ENCODE assay signal across 8 cellular contexts in the genomic region with DNA sequence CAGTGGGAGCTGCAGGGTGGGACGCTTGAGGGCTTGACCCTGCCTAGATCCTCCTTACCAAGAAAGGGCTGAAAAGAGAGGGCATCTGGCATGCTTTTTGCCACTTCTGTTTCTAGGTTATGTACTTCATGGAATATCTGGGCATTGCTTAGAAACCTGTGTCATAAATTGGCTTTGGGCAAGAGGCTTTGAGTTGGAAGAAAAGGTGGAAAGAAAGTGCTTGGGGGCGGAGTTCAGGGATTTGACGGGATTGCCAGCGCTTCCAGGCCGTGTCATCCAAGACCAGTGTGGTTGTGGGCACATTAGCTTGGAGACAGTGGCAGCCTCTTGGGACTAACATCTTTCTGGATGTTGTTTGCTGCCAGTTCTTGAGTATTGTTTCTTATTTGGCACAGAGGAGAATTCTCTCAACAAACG. TPM values are rescaled to one million over a fixed set of nuclear protein-coding genes. Genes with fewer than 3 reads are reported as not detected.
DNase-seq lines count a peak whose midpoint lies in the region; ATAC-seq, FAIRE-seq and TF ChIP-seq lines count a peak whose summit lies in the region.

No MANE protein-coding gene starts in this region.

- peak overlapping the region; percentile 91 for H2AFZ ChIP-seq in astrocyte (ENCODE audit: low read depth, low read length)

- intact Hi-C loops in tibial artery (cut with DNase I; ENCODE audit: low total_unique reads) = loop anchor here (2.0 to 5.0 kb wide), 2 partner anchors 33 to 68 kb away; a partner anchor contains a TSS

- H3K27me3 Mint-ChIP-seq in astrocyte (ENCODE audit: low read depth, unreplicated experiment) = peaks cover 13% of the 10 kb centered on the region

- H3K36me3 Mint-ChIP-seq in astrocyte (ENCODE audit: low read depth, unreplicated experiment) = no peaks in the 10 kb centered on the region

- no peak for TF ChIP-seq RAD21 in liver (IDR thresholded peaks at IDR 0.05)

- peaks cover 3% of the 10 kb centered on the region for H3K27me3 ChIP-seq in BJ (ENCODE audit: control insufficient read depth, insufficient read depth, low read length)
- peaks cover 14% of the 10 kb centered on the region; the same call in 1 of the 2 replicates for H3K27me3 ChIP-seq in HUES48 (ENCODE audit: control insufficient read depth, insufficient read depth, low read length)
- peaks cover 9% of the 10 kb centered on the region for H3K27me3 ChIP-seq in astrocyte (ENCODE audit: insufficient read depth, low read length)
- H3K27me3 ChIP-seq in liver (ENCODE audit: control insufficient read depth in 4 of 4, insufficient read depth in 4 of 4, low read length in 3 of 4) = no peaks in the 10 kb centered on the region
- H3K27me3 ChIP-seq in tibial artery = no peaks in the 10 kb centered on the region

- peaks cover 14% of the 10 kb centered on the region for H3K79me2 ChIP-seq in astrocyte (ENCODE audit: insufficient read depth, low read length)

- peak overlapping the region; percentile 28 for H3K27ac Mint-ChIP-seq in astrocyte (ENCODE audit: unreplicated experiment)

- CTCF ChIA-PET in BJ (lab: Yijun Ruan, JAX) = interaction anchor here (0.7 to 1.5 kb wide), 4 partner anchors 10 to 97 kb away, joined by 3 to 7 read pairs (median 3); no protein-coding TSS in a partner anchor

- peaks cover 7% of the 10 kb centered on the region for H3K4me1 ChIP-seq in HUES48 (ENCODE audit: control insufficient read depth, insufficient read depth, low read length)
- peaks cover 8% of the 10 kb centered on the region for H3K4me1 ChIP-seq in astrocyte (ENCODE audit: insufficient read depth, low read length)
- peaks cover 0 to 14% (median 5%) of the 10 kb centered on the region in 4 donors for H3K4me1 ChIP-seq in liver (ENCODE audit: control insufficient read depth in 4 of 4, insufficient read depth in 4 of 4, low read length in 3 of 4)
- H3K4me1 ChIP-seq in tibial artery = peaks cover 0 to 14% (median 11%) of the 10 kb centered on the region in 4 donors

- H3K4me3 Mint-ChIP-seq in astrocyte (ENCODE audit: unreplicated experiment) = peak overlapping the region; percentile 87

- H3K27ac ChIP-seq in HUES48 (ENCODE audit: low read depth, low read length) (no peak overlapping the region), astrocyte (ENCODE audit: low read depth, low read length) (peak overlapping the region; percentile 59), liver (ENCODE audit: low read depth in 1 of 2, low read length in 2 of 2) (peak overlapping the region; percentile 71 to 77), tibial artery (peak overlapping the region; percentile 83 to 91)

- POLR2A ChIA-PET in BJ (lab: Charles Lee) = no interaction called here

- no peak; the same call in 1 of the 2 replicates for TF ChIP-seq CTCF in BJ (IDR thresholded peaks at IDR 0.05; ENCODE audit: insufficient read depth, low read depth, low read length)
- no peak for TF ChIP-seq CTCF in astrocyte (IDR thresholded peaks at IDR 0.05; ENCODE audit: insufficient read depth, low read depth, low read length)
- no peak for TF ChIP-seq CTCF in liver (IDR thresholded peaks at IDR 0.05; ENCODE audit: low read depth, low read length, missing input control)
- TF ChIP-seq CTCF in tibial artery (IDR thresholded peaks at IDR 0.05) = no peak

- FAIRE-seq in astrocyte (lab: Jason Lieb, UNC) = no peak

- peaks cover 1% of the 10 kb centered on the region for H3K4me1 Mint-ChIP-seq in astrocyte (ENCODE audit: low read depth, unreplicated experiment)

- no peak for ATAC-seq in HG03469 (IDR thresholded peaks at IDR 0.05; ENCODE audit: unreplicated experiment)

- no peaks in the 10 kb centered on the region for H3K9me3 Mint-ChIP-seq in astrocyte (ENCODE audit: unreplicated experiment)

- WGBS in liver = 19% methylated on average over 6 of the region's 6 CpGs

- H3K36me3 ChIP-seq in BJ (ENCODE audit: control insufficient read depth, insufficient read depth, low read length) = no peaks in the 10 kb centered on the region
- H3K36me3 ChIP-seq in HUES48 (ENCODE audit: control insufficient read depth, insufficient read depth, low read length) = no peaks in the 10 kb centered on the region
- no peaks in the 10 kb centered on the region for H3K36me3 ChIP-seq in astrocyte (ENCODE audit: insufficient read depth, low read length)
- no peaks in the 10 kb centered on the region for H3K36me3 ChIP-seq in liver (ENCODE audit: control insufficient read depth in 4 of 4, insufficient read depth in 3 of 4, low read depth in 1 of 4, low read length in 3 of 4)
- H3K36me3 ChIP-seq in tibial artery = no peaks in the 10 kb centered on the region

- peak overlapping the region; percentile 94 for H3K4me2 ChIP-seq in astrocyte (ENCODE audit: low read length)

- H3K9me3 ChIP-seq in HUES48 (ENCODE audit: control insufficient read depth, insufficient read depth, low read length) (no peaks in the 10 kb centered on the region), astrocyte (ENCODE audit: insufficient read depth, low read depth, low read length) (no peaks in the 10 kb centered on the region), liver (ENCODE audit: control insufficient read depth in 4 of 4, low read length in 3 of 4) (no peaks in the 10 kb centered on the region), tibial artery (no peaks in the 10 kb centered on the region)

- H3K4me3 ChIP-seq in BJ (ENCODE audit: low read depth, low read length) (peak overlapping the region; percentile 65), HUES48 (ENCODE audit: low read depth, low read length) (peak overlapping the region; percentile 96), astrocyte (ENCODE audit: insufficient read depth, low read depth, low read length) (peak overlapping the region; percentile 84), liver (ENCODE audit: low read depth in 1 of 3, low read length in 3 of 3) (peak overlapping the region; percentile 62 to 77 (median 72)), tibial artery (peak overlapping the region; percentile 83 to 91)

- peak overlapping the region; percentile 51 for H3K9ac ChIP-seq in HUES48 (ENCODE audit: low read depth, low read length)
- peak overlapping the region; percentile 87 for H3K9ac ChIP-seq in astrocyte (ENCODE audit: low read length)
- peak overlapping the region in 1 of 2 donors; percentile 62 for H3K9ac ChIP-seq in liver (ENCODE audit: low read depth in 1 of 2, low read length in 2 of 2)

- DNase-seq in BJ (ENCODE audit: low read depth) = no peak
- DNase-seq in astrocyte (ENCODE audit: low read depth) = peak; percentile 14
- no peak for DNase-seq in tibial artery
- no peak for DNase-seq in HuH-7.5 (ENCODE audit: low spot score)
- no peak for DNase-seq in NCI-H526 treated with DMSO at 0.1 percent for 48 hours (lab: John Stamatoyannopoulos, UW)

- no peaks in the 10 kb centered on the region for H4K20me1 ChIP-seq in astrocyte (ENCODE audit: insufficient read depth, low read length)

TF ChIP-seq in liver, 16 proteins besides CTCF, POLR2A, EP300 and RAD21 (continues in another document):
- no peak for TF ChIP-seq HNF4A (conservative IDR thresholded peaks at IDR 0.05)
- TF ChIP-seq TAF1 (conservative IDR thresholded peaks at IDR 0.05) = no peak
- no peak for TF ChIP-seq NR2F2 (IDR thresholded peaks at IDR 0.05)
- no peak for TF ChIP-seq EGR1 (IDR thresholded peaks at IDR 0.05; ENCODE audit: low read depth in 2 of 2)
- no peak for TF ChIP-seq JUND (IDR thresholded peaks at IDR 0.05)
- TF ChIP-seq, protein P1, sequence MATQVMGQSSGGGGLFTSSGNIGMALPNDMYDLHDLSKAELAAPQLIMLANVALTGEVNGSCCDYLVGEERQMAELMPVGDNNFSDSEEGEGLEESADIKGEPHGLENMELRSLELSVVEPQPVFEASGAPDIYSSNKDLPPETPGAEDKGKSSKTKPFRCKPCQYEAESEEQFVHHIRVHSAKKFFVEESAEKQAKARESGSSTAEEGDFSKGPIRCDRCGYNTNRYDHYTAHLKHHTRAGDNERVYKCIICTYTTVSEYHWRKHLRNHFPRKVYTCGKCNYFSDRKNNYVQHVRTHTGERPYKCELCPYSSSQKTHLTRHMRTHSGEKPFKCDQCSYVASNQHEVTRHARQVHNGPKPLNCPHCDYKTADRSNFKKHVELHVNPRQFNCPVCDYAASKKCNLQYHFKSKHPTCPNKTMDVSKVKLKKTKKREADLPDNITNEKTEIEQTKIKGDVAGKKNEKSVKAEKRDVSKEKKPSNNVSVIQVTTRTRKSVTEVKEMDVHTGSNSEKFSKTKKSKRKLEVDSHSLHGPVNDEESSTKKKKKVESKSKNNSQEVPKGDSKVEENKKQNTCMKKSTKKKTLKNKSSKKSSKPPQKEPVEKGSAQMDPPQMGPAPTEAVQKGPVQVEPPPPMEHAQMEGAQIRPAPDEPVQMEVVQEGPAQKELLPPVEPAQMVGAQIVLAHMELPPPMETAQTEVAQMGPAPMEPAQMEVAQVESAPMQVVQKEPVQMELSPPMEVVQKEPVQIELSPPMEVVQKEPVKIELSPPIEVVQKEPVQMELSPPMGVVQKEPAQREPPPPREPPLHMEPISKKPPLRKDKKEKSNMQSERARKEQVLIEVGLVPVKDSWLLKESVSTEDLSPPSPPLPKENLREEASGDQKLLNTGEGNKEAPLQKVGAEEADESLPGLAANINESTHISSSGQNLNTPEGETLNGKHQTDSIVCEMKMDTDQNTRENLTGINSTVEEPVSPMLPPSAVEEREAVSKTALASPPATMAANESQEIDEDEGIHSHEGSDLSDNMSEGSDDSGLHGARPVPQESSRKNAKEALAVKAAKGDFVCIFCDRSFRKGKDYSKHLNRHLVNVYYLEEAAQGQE (IDR thresholded peaks at IDR 0.05) = no peak
- TF ChIP-seq YY1 (IDR thresholded peaks at IDR 0.05) = no peak
- no peak for TF ChIP-seq HNF4G (IDR thresholded peaks at IDR 0.05)
- no peak for TF ChIP-seq RXRA (IDR thresholded peaks at IDR 0.05)
- no peak for TF ChIP-seq SP1 (IDR thresholded peaks at IDR 0.05)
- no peak for TF ChIP-seq FOXA1 (IDR thresholded peaks at IDR 0.05)
- TF ChIP-seq, protein P2, sequence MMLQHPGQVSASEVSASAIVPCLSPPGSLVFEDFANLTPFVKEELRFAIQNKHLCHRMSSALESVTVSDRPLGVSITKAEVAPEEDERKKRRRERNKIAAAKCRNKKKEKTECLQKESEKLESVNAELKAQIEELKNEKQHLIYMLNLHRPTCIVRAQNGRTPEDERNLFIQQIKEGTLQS (IDR thresholded peaks at IDR 0.05) = no peak

RNA-seq across cellular contexts. Expression of a gene that starts 0.8 kb away (rescaled TPM):
- polyA plus RNA-seq in BJ (2011; rRNA removed) (15.7 and 20.4 TPM in 2 replicates), liver (1 to 10 TPM; 1.9 to 2.5 TPM)
- 11.8 and 19.2 TPM in 2 replicates for polyA minus RNA-seq in BJ (2011; rRNA and poly(A)+ RNA removed)
- total RNA-seq in astrocyte (11.0 and 13.2 TPM in 2 replicates), liver (1 to 10 TPM; 5.2 to 9.4 TPM)

RNA-seq across cellular contexts. Expression of a gene that starts 34.8 kb away (rescaled TPM):
- polyA plus RNA-seq in BJ (2011; rRNA removed) = 10.7 and 17.7 TPM in 2 replicates
- polyA minus RNA-seq in BJ (2011; rRNA and poly(A)+ RNA removed) = 8.7 and 8.8 TPM in 2 replicates
- total RNA-seq in astrocyte = 14.2 and 16.0 TPM in 2 replicates
- 10 to 100 TPM in 1 of 2 donors, 1 to 10 TPM in 1; 9.8 to 41.2 TPM for total RNA-seq in liver
- polyA plus RNA-seq in liver = 10 to 100 TPM; 53.7 to 77.1 TPM
